Comparison of ENCODE assay signal across 1 cellular context in genomic region chr9:127698985-127699670, GRCh38.
TF ChIP-seq lines count a peak whose summit lies in the region.

No MANE protein-coding gene starts in this region.

TF ChIP-seq in K562, 482 proteins besides CTCF, POLR2A, EP300 and RAD21 (continued from another document and continues in another):
- TF ChIP-seq EP400 (IDR thresholded peaks at IDR 0.05) (peak; percentile 82), ZNF655 (CRISPR knock-in tag; IDR thresholded peaks at IDR 0.05) (no peak), SP1 (CRISPR knock-in tag; IDR thresholded peaks at IDR 0.05) (0 out of 2 replicates have a peak, but pooled peaks have one; percentile 55), ZNF583 (CRISPR knock-in tag; IDR thresholded peaks at IDR 0.05) (peak; percentile 77; the same call in 1 of the 2 replicates), PKNOX1 (IDR thresholded peaks at IDR 0.05) (peak; percentile 50), SMARCC2 (IDR thresholded peaks at IDR 0.05; ENCODE audit: low read depth) (no peak), ZNF134 (CRISPR knock-in tag; conservative IDR thresholded peaks at IDR 0.05) (0 out of 2 replicates have a peak, but pooled peaks have one; percentile 31), TCF15 (CRISPR knock-in tag; IDR thresholded peaks at IDR 0.05) (peak; percentile 72; the same call in 1 of the 2 replicates), ZSCAN29 (IDR thresholded peaks at IDR 0.05) (no peak), ARID1B (IDR thresholded peaks at IDR 0.05) (0 out of 2 replicates have a peak, but pooled peaks have one; percentile 31), E4F1 (CRISPR knock-in tag; IDR thresholded peaks at IDR 0.05; ENCODE audit: borderline replicate concordance) (peak; percentile 50; the same call in 1 of the 2 replicates), SMARCA4 (IDR thresholded peaks at IDR 0.05) (no peak), PHB (CRISPR knock-in tag; IDR thresholded peaks at IDR 0.05) (no peak), RBM15 (IDR thresholded peaks at IDR 0.05; ENCODE audit: insufficient read depth, low read length) (no peak), PREB (CRISPR knock-in tag; IDR thresholded peaks at IDR 0.05) (peak; percentile 64; the same call in 1 of the 2 replicates), ZBTB33 (CRISPR knock-in tag; IDR thresholded peaks at IDR 0.05) (peak; percentile 66; the same call in 1 of the 2 replicates), TBP (optimal IDR thresholded peaks at IDR 0.05; ENCODE audit: low read depth, low read length) (peak; percentile 86), NR1H2 (CRISPR knock-in tag; IDR thresholded peaks at IDR 0.05) (no peak), PYGO2 (tag; IDR thresholded peaks at IDR 0.05) (0 out of 2 replicates have a peak, but pooled peaks have one; percentile 52), MNT (conservative IDR thresholded peaks at IDR 0.05) (peak; percentile 52 to 83; a peak in 2 of 4 replicates), NONO (IDR thresholded peaks at IDR 0.05; ENCODE audit: low read depth in 2 of 2, low read length in 1 of 2) (no peak), GATA2 (CRISPR knock-in tag; IDR thresholded peaks at IDR 0.05) (no peak), ATF7 (IDR thresholded peaks at IDR 0.05) (peak; percentile 78; the same call in 1 of the 2 replicates), HIVEP1 (CRISPR knock-in tag; IDR thresholded peaks at IDR 0.05) (no peak), ZNF436 (CRISPR knock-in tag; IDR thresholded peaks at IDR 0.05) (no peak), ZC3H8 (IDR thresholded peaks at IDR 0.05) (no peak), KAT7 (CRISPR knock-in tag; IDR thresholded peaks at IDR 0.05; ENCODE audit: borderline replicate concordance) (no peak; the same call in 1 of the 2 replicates), TFAM (CRISPR knock-in tag; conservative IDR thresholded peaks at IDR 0.05) (no peak), ZNF175 (CRISPR knock-in tag; IDR thresholded peaks at IDR 0.05; ENCODE audit: low read depth) (peak; percentile 91), RBM17 (IDR thresholded peaks at IDR 0.05; ENCODE audit: borderline replicate concordance, low read depth, low read length) (no peak), TRIM25 (IDR thresholded peaks at IDR 0.05; ENCODE audit: borderline replicate concordance) (no peak), BHLHE40 (IDR thresholded peaks at IDR 0.05; ENCODE audit: low read length) (peak; percentile 91), FOXJ2 (tag; IDR thresholded peaks at IDR 0.05) (no peak), STAT6 (CRISPR knock-in tag; IDR thresholded peaks at IDR 0.05) (no peak), AFF1 (IDR thresholded peaks at IDR 0.05; ENCODE audit: low read depth in 1 of 2, partially characterized antibody in 2 of 2) (no peak), TRIM28 (IDR thresholded peaks at IDR 0.05) (no peak)
